ENCODE assay signal across 8 cellular contexts in the genomic region with DNA sequence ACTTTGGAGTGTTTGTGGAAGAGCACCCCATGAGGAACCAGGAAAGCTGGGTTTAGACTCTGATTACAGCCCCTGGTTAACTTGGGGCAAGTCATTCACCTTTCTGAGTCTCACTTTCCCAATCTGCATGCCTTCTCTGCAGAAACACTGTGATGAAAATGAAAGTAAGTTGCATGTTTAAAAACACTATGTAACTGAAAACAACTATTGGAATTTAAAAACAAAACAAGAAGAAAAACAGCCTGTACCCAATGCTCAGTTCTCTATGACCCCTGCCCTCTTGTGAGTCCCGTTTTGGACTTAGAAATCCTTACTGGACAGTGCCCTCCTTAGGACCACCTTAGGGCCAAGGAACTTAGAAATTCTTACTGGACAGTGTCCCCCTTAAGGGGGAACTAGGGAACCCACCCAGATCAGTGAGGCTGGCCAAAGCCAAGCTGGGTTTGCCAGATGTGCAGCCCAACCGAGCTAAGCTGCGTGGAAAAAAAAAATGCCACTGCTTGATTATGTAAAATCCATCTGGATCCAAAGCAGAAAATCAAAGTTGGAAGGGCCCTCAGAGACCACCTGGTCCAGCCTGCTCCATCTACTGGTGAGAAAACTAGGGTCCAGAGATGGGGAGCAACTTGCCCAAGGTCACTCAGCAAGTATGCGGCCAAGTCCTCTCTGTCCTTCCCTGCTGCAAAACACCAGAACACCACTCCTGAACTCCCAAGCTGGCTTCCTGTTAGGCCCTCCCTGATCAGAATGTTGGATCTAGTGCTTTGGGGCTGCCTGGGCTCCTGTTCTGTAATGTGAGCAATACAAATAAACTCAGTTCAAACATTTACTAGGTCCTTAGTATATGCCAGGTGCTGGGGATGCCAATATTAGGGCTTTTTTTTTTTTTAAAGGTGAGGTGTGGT.
DNase-seq lines count a peak whose midpoint lies in the region; ATAC-seq and TF ChIP-seq lines count a peak whose summit lies in the region.

No MANE protein-coding gene starts in this region.

- no peak overlapping the region for H3K4me3 Mint-ChIP-seq in activated CD4-positive, alpha-beta memory T cell treated with anti-CD3 and anti-CD28 coated beads for 36 hours

- WGBS in stomach, 5 donors = 12 to 27% (median 20%) methylated on average over 4 of the region's 4 CpGs

- TF ChIP-seq CTCF in stomach (IDR thresholded peaks at IDR 0.05) = no peak

- no peaks in the 10 kb centered on the region for H3K9me3 Mint-ChIP-seq in activated CD4-positive, alpha-beta memory T cell treated with anti-CD3 and anti-CD28 coated beads for 36 hours

- ATAC-seq in GM21390 (IDR thresholded peaks at IDR 0.05; ENCODE audit: unreplicated experiment) (peak; percentile 63), HG03025 (IDR thresholded peaks at IDR 0.05; ENCODE audit: low FRiP score, unreplicated experiment) (no peak), HG02973 (IDR thresholded peaks at IDR 0.05; ENCODE audit: unreplicated experiment) (no peak)

- intact Hi-C loops in activated CD4-positive, alpha-beta memory T cell treated with anti-CD3 and anti-CD28 coated beads for 36 hours (cut with micrococcal nuclease) = no loop called here
- intact Hi-C loops in stomach (cut with DNase I; ENCODE audit: low total_unique reads) = no loop called here

- H3K4me3 ChIP-seq in stomach = no peak overlapping the region

- no peaks in the 10 kb centered on the region for H3K27me3 Mint-ChIP-seq in activated CD4-positive, alpha-beta memory T cell treated with anti-CD3 and anti-CD28 coated beads for 36 hours

- peak overlapping the region; percentile 88 to 95 (median 93) for H3K27ac ChIP-seq in stomach

- H3K27ac Mint-ChIP-seq in activated CD4-positive, alpha-beta memory T cell treated with anti-CD3 and anti-CD28 coated beads for 36 hours = peak overlapping the region; percentile 70

- peak; percentile 0 for TF ChIP-seq EP300 in stomach (IDR thresholded peaks at IDR 0.05)

- H3K36me3 Mint-ChIP-seq in activated CD4-positive, alpha-beta memory T cell treated with anti-CD3 and anti-CD28 coated beads for 36 hours = peaks cover 7% of the 10 kb centered on the region

- no peaks in the 10 kb centered on the region for H3K27me3 ChIP-seq in stomach

- H3K4me1 ChIP-seq in stomach = peaks cover 99 to 100% (median 99%) of the 10 kb centered on the region in 4 donors

- peaks cover 28% of the 10 kb centered on the region for H3K4me1 Mint-ChIP-seq in activated CD4-positive, alpha-beta memory T cell treated with anti-CD3 and anti-CD28 coated beads for 36 hours (ENCODE audit: low read depth)

- no peak for DNase-seq in activated CD4-positive, alpha-beta memory T cell treated with anti-CD3 and anti-CD28 coated beads for 36 hours
- peak; percentile 50 for DNase-seq in hepatic stellate cell (ENCODE audit: low spot score)
- peak; percentile 76 for DNase-seq in stomach
- no peak for DNase-seq in CD1c-positive myeloid dendritic cell (ENCODE audit: extremely low spot score)
- DNase-seq in activated effector memory CD4-positive, alpha-beta T cell treated with anti-CD3 and anti-CD28 coated beads, Interleukin-2, amount 50 U/mL, for 16 hours = no peak

- H3K36me3 ChIP-seq in stomach = peaks cover 0 to 12% (median 11%) of the 10 kb centered on the region in 4 donors

- CTCF ChIA-PET in activated CD4-positive, alpha-beta memory T cell treated with anti-CD3 and anti-CD28 coated beads for 36 hours (lab: Charles Lee) = interaction anchor here (0.7 kb wide), 1 partner anchor 10 kb away, joined by 4 read pairs; no protein-coding TSS in a partner anchor

- TF ChIP-seq POLR2A in stomach (IDR thresholded peaks at IDR 0.05) = no peak

- POLR2A ChIA-PET in activated CD4-positive, alpha-beta memory T cell treated with anti-CD3 and anti-CD28 coated beads for 36 hours (lab: Charles Lee) = no interaction called here

- H3K9me3 ChIP-seq in stomach = no peaks in the 10 kb centered on the region

Comparison
In these comparisons a context has a peak if more than half of its experiments do, and no peak if none do; other contexts are left out.
1. DNase-seq: peak in hepatic stellate cell (single experiment) and stomach (single experiment); none in activated CD4-positive, alpha-beta memory T cell treated with anti-CD3 and anti-CD28 coated beads for 36 hours (single experiment), CD1c-positive myeloid dendritic cell (single experiment) and activated effector memory CD4-positive, alpha-beta T cell treated with anti-CD3 and anti-CD28 coated beads, Interleukin-2, amount 50 U/mL, for 16 hours (single experiment).